In genomic region chrX:101025126-101025525, GRCh38 we compare ENCODE assay signal across 1 cellular context.
TF ChIP-seq lines count a peak whose summit lies in the region.

No MANE protein-coding gene starts in this region.

TF ChIP-seq in GM12878, 131 proteins besides CTCF, POLR2A, EP300 and RAD21:
- TF ChIP-seq SMAD5 (IDR thresholded peaks at IDR 0.05; ENCODE audit: low read depth): no peak
- no peak for TF ChIP-seq CBX3 (IDR thresholded peaks at IDR 0.05; ENCODE audit: borderline replicate concordance, low read depth)
- no peak for TF ChIP-seq USF2 (IDR thresholded peaks at IDR 0.05; ENCODE audit: borderline replicate concordance, low read depth, low read length)
